9 cellular contexts compared by ENCODE assay signal in the genomic region with DNA sequence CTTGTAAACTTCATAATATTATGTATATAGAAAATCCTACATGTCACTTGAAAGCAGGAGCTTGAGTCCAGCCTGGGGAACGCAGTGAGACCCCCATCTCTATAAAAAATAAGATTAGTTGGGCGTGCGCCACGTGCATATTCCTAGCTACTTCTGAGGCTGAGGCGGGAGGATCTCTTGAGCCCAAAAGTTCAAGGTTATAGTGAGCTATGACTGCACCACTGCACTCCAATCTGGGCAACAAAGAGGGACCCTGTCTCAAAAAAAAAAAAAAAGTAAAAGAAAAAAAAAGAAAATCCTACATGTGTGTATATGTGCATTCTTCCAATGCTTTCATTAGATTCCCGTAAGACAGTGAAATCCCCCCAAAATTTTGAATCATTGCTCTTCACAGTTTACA. TPM values are rescaled to one million over a fixed set of nuclear protein-coding genes. Genes with fewer than 3 reads are reported as not detected.
DNase-seq lines count a peak whose midpoint lies in the region; ATAC-seq, FAIRE-seq and TF ChIP-seq lines count a peak whose summit lies in the region.
"Had no signal": no experiment of that assay in that cellular context is flagged by ENCODE, and none has a peak within 500 bp of the region (broad histone marks: within the 10 kb centered on the region; RNA-seq: fewer than 3 reads in every experiment).

No MANE protein-coding gene starts in this region.

- peaks cover 28% of the 10 kb centered on the region for H3F3A ChIP-seq in DOHH2 (ENCODE audit: control insufficient read depth, insufficient read depth)

- H3K56ac ChIP-seq in H1 (replicated peaks; ENCODE audit: insufficient read length, low read depth, low read length) = no peak overlapping the region

- no peak overlapping the region for H2BK15ac ChIP-seq in H1 (ENCODE audit: low read length)

- ATAC-seq in HG02884 (IDR thresholded peaks at IDR 0.05; ENCODE audit: unreplicated experiment) (no peak), GM18511 (IDR thresholded peaks at IDR 0.05; ENCODE audit: unreplicated experiment) (no peak)

- no peak overlapping the region for H2BK12ac ChIP-seq in H1 (ENCODE audit: low read depth, low read length)

- DNase-seq in H1 (ENCODE audit: low read depth in 1 of 2, low spot score in 2 of 2) (no peak), osteocyte (ENCODE audit: extremely low spot score, unreplicated experiment) (no peak), Peyer's patch (no peak), HPDE6-E6E7 (ENCODE audit: extremely low spot score) (no peak)
- DNase-seq: MV-4-11 had no signal

- no peak overlapping the region for H4K91ac ChIP-seq in H1 (replicated peaks; ENCODE audit: insufficient read length, low read length)

- H3K9ac ChIP-seq in OCI-LY3 (ENCODE audit: low read length) (no peak overlapping the region), H1 (replicated peaks in 1 of 4; ENCODE audit: extremely low read depth in 1 of 4, low read depth in 3 of 4, low read length in 3 of 4) (no peak overlapping the region)

- no peak overlapping the region for H3K23ac ChIP-seq in H1 (ENCODE audit: insufficient read length)

- no peak for TF ChIP-seq CTCF in DOHH2 (IDR thresholded peaks at IDR 0.05; ENCODE audit: low read depth, low read length, poor library complexity, severe bottlenecking)
- no peak for TF ChIP-seq CTCF in OCI-LY3 (IDR thresholded peaks at IDR 0.05; ENCODE audit: low read depth, low read length)
- no peak for TF ChIP-seq CTCF in H1 (IDR thresholded peaks at IDR 0.05; ENCODE audit: control extremely low read depth in 1 of 3, insufficient read depth in 1 of 3, low read depth in 1 of 3, low read length in 3 of 3)
- TF ChIP-seq CTCF in osteocyte (IDR thresholded peaks at IDR 0.05) = no peak
- no peak for TF ChIP-seq CTCF in Peyer's patch (IDR thresholded peaks at IDR 0.05)

- H2BK20ac ChIP-seq in H1 (ENCODE audit: low read length) = no peak overlapping the region

- TF ChIP-seq POLR2A in H1 (IDR thresholded peaks at IDR 0.05; ENCODE audit: control extremely low read depth in 1 of 2, low read depth in 2 of 2, low read length in 2 of 2) (no peak), Peyer's patch (IDR thresholded peaks at IDR 0.05) (no peak)

- H2BK5ac ChIP-seq in H1 (ENCODE audit: low read depth, low read length) = no peak overlapping the region

- POLR2A ChIA-PET in H1 (lab: Charles Lee; ENCODE audit: partially characterized antibody) = interaction anchor here (1.0 to 9.1 kb wide), 2 partner anchors 10 to 12 kb away, joined by 4 to 86 read pairs; partner anchors contain the start of gene THAP9

- WGBS in H1 (ENCODE audit: extremely low coverage in 1 of 2, insufficient coverage in 1 of 2, insufficient read length in 1 of 2, insufficient replicate concordance in 2 of 2, low coverage in 1 of 2, low lambda C conversion rate in 2 of 2, missing lambda C conversion rate in 1 of 2), 2 experiments = 83% methylated on average over 6 of the region's 6 CpGs; no CpG with 5 or more reads in 1 of the 2 experiments

- H3K4me3 ChIP-seq in DOHH2 (ENCODE audit: low read length) (peak overlapping the region; percentile 79), OCI-LY3 (ENCODE audit: low read length) (peak overlapping the region; percentile 85), H1 (ENCODE audit: extremely low read depth in 1 of 4, insufficient read depth in 2 of 4, low read depth in 3 of 4, low read length in 4 of 4) (peak overlapping the region; percentile 93 to 100 (median 96); a peak in 5 of 8 replicates), Peyer's patch (peak overlapping the region in 2 of 4 donors; percentile 74 to 75)

- H4K20me1 ChIP-seq in DOHH2 (ENCODE audit: control insufficient read depth, insufficient read depth, low read depth, low read length) (peaks cover 5% of the 10 kb centered on the region; the same call in 1 of the 2 replicates), OCI-LY3 (ENCODE audit: insufficient read depth, low read length) (peaks cover 34% of the 10 kb centered on the region), H1 (replicated peaks in 1 of 2; ENCODE audit: control insufficient read depth in 1 of 2, insufficient read depth in 2 of 2, low read length in 2 of 2) (peaks cover 3 to 5% of the 10 kb centered on the region in 2 experiments)

- no peaks in the 10 kb centered on the region for H3K9me3 ChIP-seq in DOHH2 (ENCODE audit: control insufficient read depth, insufficient read depth, low read length)
- H3K9me3 ChIP-seq in OCI-LY3 (ENCODE audit: insufficient read depth, low read length) = no peaks in the 10 kb centered on the region
- no peaks in the 10 kb centered on the region for H3K9me3 ChIP-seq in H1 (ENCODE audit: insufficient read depth in 2 of 2, low read depth in 1 of 2, low read length in 1 of 2)
- no peaks in the 10 kb centered on the region for H3K9me3 ChIP-seq in Peyer's patch

- no peak overlapping the region for H3K4ac ChIP-seq in H1 (replicated peaks; ENCODE audit: insufficient read length, low read depth, low read length)

- H3K9me3 Mint-ChIP-seq in osteocyte (ENCODE audit: unreplicated experiment) = no peaks in the 10 kb centered on the region

- peak overlapping the region; percentile 90 for H3K4me3 Mint-ChIP-seq in osteocyte (ENCODE audit: unreplicated experiment)

- H3K4me1 Mint-ChIP-seq in osteocyte (ENCODE audit: unreplicated experiment) = peaks cover 63% of the 10 kb centered on the region

- H3K9me2 ChIP-seq in DOHH2 (replicated peaks; ENCODE audit: control insufficient read depth, low read length) = no peaks in the 10 kb centered on the region

- FAIRE-seq in H1 (lab: Jason Lieb, UNC) = no peak

- H3K27me3 ChIP-seq in DOHH2 (ENCODE audit: control insufficient read depth, low read length) = no peaks in the 10 kb centered on the region
- no peaks in the 10 kb centered on the region for H3K27me3 ChIP-seq in OCI-LY3 (ENCODE audit: low read depth, low read length)
- H3K27me3 ChIP-seq in H1 (replicated peaks in 1 of 4; ENCODE audit: control insufficient read depth in 3 of 4, extremely low read depth in 1 of 4, insufficient read depth in 3 of 4, low read length in 3 of 4) = no peaks in the 10 kb centered on the region
- no peaks in the 10 kb centered on the region for H3K27me3 ChIP-seq in Peyer's patch

- peaks cover 83% of the 10 kb centered on the region for H3K79me2 ChIP-seq in DOHH2 (ENCODE audit: control insufficient read depth, low read length)
- H3K79me2 ChIP-seq in OCI-LY3 (ENCODE audit: low read length) = peaks cover 83% of the 10 kb centered on the region
- H3K79me2 ChIP-seq in H1 (ENCODE audit: control insufficient read depth in 1 of 2, insufficient read depth in 2 of 2, low read length in 2 of 2) = peaks cover 5 to 65% of the 10 kb centered on the region in 2 experiments

- no peak for TF ChIP-seq EP300 in H1 (IDR thresholded peaks at IDR 0.05; ENCODE audit: borderline replicate concordance in 1 of 2, low read depth in 2 of 2, low read length in 2 of 2)

- H3K27ac ChIP-seq in DOHH2 (ENCODE audit: low read depth, low read length) = no peak overlapping the region
- H3K27ac ChIP-seq in OCI-LY3 (ENCODE audit: low read length) = no peak overlapping the region
- no peak overlapping the region for H3K27ac ChIP-seq in H1 (ENCODE audit: low read depth, low read length)
- no peak overlapping the region for H3K27ac ChIP-seq in Peyer's patch

- TF ChIP-seq RAD21 in H1 (IDR thresholded peaks at IDR 0.05 in 1 of 2, conservative IDR thresholded peaks at IDR 0.05 in 1 of 2; ENCODE audit: low read depth in 2 of 2, low read length in 2 of 2) = no peak

- peak overlapping the region; percentile 97 for H3K27ac Mint-ChIP-seq in osteocyte (ENCODE audit: unreplicated experiment)

- no peak overlapping the region for H3K18ac ChIP-seq in H1 (ENCODE audit: extremely low read depth, low read length)

- no peak overlapping the region for H2BK120ac ChIP-seq in H1 (replicated peaks; ENCODE audit: low read depth, low read length)

- no peaks in the 10 kb centered on the region for H3K79me1 ChIP-seq in H1 (ENCODE audit: low read depth, low read length)

- no peak overlapping the region for H4K8ac ChIP-seq in H1 (ENCODE audit: extremely low read depth, insufficient read depth, low read length)

- H4K5ac ChIP-seq in H1 (ENCODE audit: insufficient read length, low read depth, low read length) = no peak overlapping the region

- CTCF ChIA-PET in H1 (lab: Charles Lee; ENCODE audit: partially characterized antibody) = interaction anchor here (1.0 kb wide), 1 partner anchor 15 kb away, joined by 3 read pairs; no protein-coding TSS in a partner anchor

- H2AFZ ChIP-seq in OCI-LY3 (ENCODE audit: low read depth, low read length) (no peak overlapping the region), H1 (ENCODE audit: low read length) (no peak overlapping the region)

- peaks cover 12% of the 10 kb centered on the region for H3K36me3 Mint-ChIP-seq in osteocyte (ENCODE audit: unreplicated experiment)

- H3K36me3 ChIP-seq in DOHH2 (ENCODE audit: control insufficient read depth, low read length) (peaks cover 26% of the 10 kb centered on the region), OCI-LY3 (replicated peaks; ENCODE audit: low read depth, low read length) (peaks cover 11% of the 10 kb centered on the region), H1 (ENCODE audit: control insufficient read depth in 2 of 4, insufficient read depth in 4 of 4, low read length in 3 of 4) (peaks cover 6 to 15% (median 9%) of the 10 kb centered on the region in 4 experiments; a peak in 7 of 8 replicates), Peyer's patch (peaks cover 0 to 7% (median 0%) of the 10 kb centered on the region in 3 donors)

- no peak overlapping the region for H2AK5ac ChIP-seq in H1 (ENCODE audit: low read depth, low read length)

- H3K4me2 ChIP-seq in DOHH2 (ENCODE audit: low read length) (peak overlapping the region; percentile 81), OCI-LY3 (ENCODE audit: low read length) (peak overlapping the region; percentile 80), H1 (ENCODE audit: insufficient read depth in 1 of 2, low read depth in 2 of 2, low read length in 2 of 2) (peak overlapping the region; percentile 74 to 77; a peak in 2 of 4 replicates)

- H3K14ac ChIP-seq in H1 (ENCODE audit: insufficient read length) = no peak overlapping the region

- H3K23me2 ChIP-seq in H1 (ENCODE audit: low read depth, low read length) = peaks cover 2% of the 10 kb centered on the region

- H3K4me1 ChIP-seq in DOHH2 (ENCODE audit: control insufficient read depth, low read length) (peaks cover 38% of the 10 kb centered on the region), OCI-LY3 (ENCODE audit: low read length) (peaks cover 25% of the 10 kb centered on the region), H1 (replicated peaks in 1 of 4; ENCODE audit: control insufficient read depth in 3 of 4, insufficient read depth in 4 of 4, low read length in 3 of 4) (peaks cover 0 to 3% (median 1%) of the 10 kb centered on the region in 4 experiments; a peak in 2 of 7 replicates), Peyer's patch (peaks cover 0 to 41% (median 4%) of the 10 kb centered on the region in 4 donors)

- no peaks in the 10 kb centered on the region for H3K27me3 Mint-ChIP-seq in osteocyte (ENCODE audit: unreplicated experiment)

RNA-seq across cellular contexts. Expression of gene SEC31A, which starts 1.7 kb away (rescaled TPM):
- 122 and 125 TPM in 2 replicates for total RNA-seq in H1 (2021; fragmentation: NEBNext Ultra II Directional; extraction: Animal tissue kit (Norgen Biotek cat#: 25700))
- polyA plus RNA-seq in H1 (2011; rRNA removed) = 72.8 and 112 TPM in 2 replicates
- polyA plus RNA-seq in H1 (2011; cell fraction: cytosol; rRNA removed) = 89.1 TPM
- 77.4 TPM for polyA plus RNA-seq in H1 (2011; cell fraction: nucleus; rRNA removed)
- polyA plus RNA-seq in H1 (2012, experiment 1 of 2) = 72.8 to 103 TPM (median 90.2 TPM) in 4 replicates
- 9.6 TPM for polyA plus RNA-seq in H1 (2012, experiment 2 of 2)
- polyA plus RNA-seq in H1 (2013, experiment 1 of 2) = 91.5 TPM
- 91.6 TPM for polyA plus RNA-seq in H1 (2013, experiment 2 of 2)
- polyA minus RNA-seq in H1 (2011; rRNA and poly(A)+ RNA removed) = 158 and 186 TPM in 2 replicates
- polyA minus RNA-seq in H1 (2011; cell fraction: cytosol; rRNA and poly(A)+ RNA removed) = 78.9 TPM
- polyA minus RNA-seq in H1 (2011; cell fraction: nucleus; rRNA and poly(A)+ RNA removed) = 153 TPM
- total RNA-seq in osteocyte = 360 and 377 TPM in 2 replicates
- 100 to 1,000 TPM; 195 to 283 (median 268) TPM for total RNA-seq in Peyer's patch

RNA-seq across cellular contexts. Expression of gene THAP9, which starts 11.2 kb away (rescaled TPM):
- total RNA-seq in H1 (2021; fragmentation: NEBNext Ultra II Directional; extraction: Animal tissue kit (Norgen Biotek cat#: 25700)) = 13.2 and 17.0 TPM in 2 replicates
- 4.0 and 6.1 TPM in 2 replicates for polyA plus RNA-seq in H1 (2011; rRNA removed)
- polyA plus RNA-seq in H1 (2011; cell fraction: cytosol; rRNA removed) = 10.5 TPM
- polyA plus RNA-seq in H1 (2011; cell fraction: nucleus; rRNA removed) = 11.2 TPM
- polyA plus RNA-seq in H1 (2012, experiment 1 of 2) = 6.5 to 11.1 TPM (median 8.3 TPM) in 4 replicates
- 0.97 TPM for polyA plus RNA-seq in H1 (2012, experiment 2 of 2)
- polyA plus RNA-seq in H1 (2013, experiment 1 of 2) = 8.6 TPM
- polyA plus RNA-seq in H1 (2013, experiment 2 of 2) = 7.4 TPM
- polyA minus RNA-seq in H1 (2011; rRNA and poly(A)+ RNA removed) = 15.7 and 22.5 TPM in 2 replicates
- polyA minus RNA-seq in H1 (2011; cell fraction: cytosol; rRNA and poly(A)+ RNA removed) = 15.5 TPM
- 33.3 TPM for polyA minus RNA-seq in H1 (2011; cell fraction: nucleus; rRNA and poly(A)+ RNA removed)
- total RNA-seq in osteocyte (4.9 and 6.2 TPM in 2 replicates), Peyer's patch (1 to 10 TPM; 1.7 to 6.7 (median 2.9) TPM)
